17 cellular contexts compared by ENCODE assay signal in the genomic region with DNA sequence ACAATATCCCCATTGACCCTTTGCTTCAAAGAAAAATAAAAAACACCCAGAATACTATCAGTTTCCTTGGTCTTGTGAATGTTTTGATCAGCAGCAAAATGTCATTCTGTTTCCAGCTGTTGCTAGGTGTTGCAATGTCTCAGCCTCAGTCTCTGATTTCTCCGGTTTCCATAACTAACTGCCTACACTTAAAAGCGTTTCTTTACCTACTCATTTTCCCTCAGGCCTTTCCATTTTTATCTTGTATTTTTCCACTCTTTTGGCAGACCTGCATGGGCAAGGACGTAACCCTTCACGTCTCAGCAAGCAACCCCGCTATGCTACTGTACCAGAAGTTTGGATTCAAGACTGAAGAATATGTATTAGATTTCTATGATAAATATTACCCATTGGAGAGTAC.
"Had no signal": no experiment of that assay in that cellular context is flagged by ENCODE, and none has a peak within 500 bp of the region (broad histone marks: within the 10 kb centered on the region; RNA-seq: fewer than 3 reads in every experiment).

No MANE protein-coding gene starts in this region.

- DNase-seq: activated CD4-positive, alpha-beta T cell treated with anti-CD3 and anti-CD28 coated beads, Interleukin-2, amount 50 U/mL, for 4 hours; activated effector memory CD4-positive, alpha-beta T cell treated with Interleukin-2 at 50 U/mL for 16 hours; activated naive CD4-positive, alpha-beta T cell treated with anti-CD3 and anti-CD28 coated beads, Interleukin-2, amount 50 U/mL, for 16 hours; adrenal gland; heart right ventricle; left lung; natural killer cell; retina; stimulated activated CD4-positive, alpha-beta T cell treated with anti-CD3 and anti-CD28 coated beads, Interleukin-4, amount 100 ng/mL, for 24 hours; stimulated activated naive CD4-positive, alpha-beta T cell; T-helper 9 cell; transverse colon had no signal

- H2AFZ ChIP-seq: parathyroid adenoma had no signal

- H3K4me1 ChIP-seq: adrenal gland, gastroesophageal sphincter, heart right ventricle, left lung, parathyroid adenoma, transverse colon had no signal

- H3K79me2 ChIP-seq: parathyroid adenoma had no signal

- H3K4me1 Mint-ChIP-seq: natural killer cell had no signal

- H3K27ac Mint-ChIP-seq: natural killer cell had no signal

- H3K27me3 ChIP-seq: adrenal gland, gastroesophageal sphincter, heart right ventricle, left lung, neutrophil, transverse colon had no signal

- H3K9ac ChIP-seq: parathyroid adenoma had no signal

- H3K9me3 ChIP-seq: adrenal gland, gastroesophageal sphincter, heart right ventricle, left lung, neutrophil, transverse colon had no signal

- H3K9me3 Mint-ChIP-seq: natural killer cell had no signal

- H3K4me3 ChIP-seq: adrenal gland, coronary artery, gastroesophageal sphincter, heart right ventricle, left lung, transverse colon had no signal

- H3K27ac ChIP-seq: adrenal gland, coronary artery, heart right ventricle, left lung, neutrophil, parathyroid adenoma, transverse colon had no signal

- H3K4me3 Mint-ChIP-seq: natural killer cell had no signal

- FAIRE-seq: islet of Langerhans had no signal
